Comparison of ENCODE assay signal across 7 cellular contexts in genomic region chr13:32495841-32496240, GRCh38.
"Had no signal": no experiment of that assay in that cellular context is flagged by ENCODE, and none has a peak within 500 bp of the region (broad histone marks: within the 10 kb centered on the region; RNA-seq: fewer than 3 reads in every experiment).

No MANE protein-coding gene starts in this region.

- H3K4me3 ChIP-seq: GM23248, HAP-1 had no signal

- H3K9me3 ChIP-seq: HAP-1 had no signal

- H3K9ac ChIP-seq: GM23248 had no signal

- H3K4me3 Mint-ChIP-seq: H9, HFFc6 had no signal

- H2AFZ ChIP-seq: GM23248 had no signal

- DNase-seq: GOT3, H7, H9, HCEC 1CT, HFFc6 had no signal

- H3K27ac Mint-ChIP-seq: H9, HFFc6 had no signal

- H3K36me3 ChIP-seq: HAP-1 had no signal

- H3K4me1 ChIP-seq: HAP-1 had no signal

- H3K27ac ChIP-seq: GM23248 had no signal

- H3K9me3 Mint-ChIP-seq: H9, HFFc6 had no signal
